ENCODE assay signal across 36 cellular contexts in the genomic region with DNA sequence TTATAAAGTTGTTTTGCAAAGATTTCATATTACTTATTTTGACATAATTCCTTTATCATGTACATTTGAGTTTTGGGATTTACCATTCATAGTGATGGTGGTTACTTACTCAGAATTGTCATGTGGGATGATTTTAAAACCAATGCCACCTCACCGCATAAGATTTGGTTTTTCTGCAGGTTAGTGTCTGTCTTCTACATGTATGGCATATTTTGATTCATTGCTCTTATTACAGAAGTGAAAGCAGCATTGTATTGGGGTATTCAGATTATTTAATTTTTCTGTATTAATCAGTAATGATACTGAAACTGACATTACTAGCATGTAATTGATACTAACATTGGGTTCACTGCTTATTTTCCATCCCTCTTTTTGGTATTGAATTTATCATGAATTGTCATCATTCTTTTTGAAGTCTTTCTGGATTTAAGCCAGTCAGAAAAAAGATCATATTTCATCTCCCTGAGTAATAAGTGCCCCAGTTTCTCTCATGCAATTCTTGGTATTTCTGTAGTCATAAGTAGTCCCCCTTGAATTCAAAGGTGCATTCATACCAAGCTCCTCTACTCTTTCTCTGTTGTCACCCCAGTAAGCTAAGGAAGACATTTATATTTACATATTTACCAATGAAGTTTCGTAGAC.
A peak's percentile ranks its signal among the peaks of the same experiment; 100 is the strongest.
DNase-seq lines count a peak whose midpoint lies in the region; ATAC-seq and TF ChIP-seq lines count a peak whose summit lies in the region.
"Had no signal": no experiment of that assay in that cellular context is flagged by ENCODE, and none has a peak within 500 bp of the region (broad histone marks: within the 10 kb centered on the region; RNA-seq: fewer than 3 reads in every experiment).

No MANE protein-coding gene starts in this region.

- peak overlapping the region; percentile 22 for H3K27ac Mint-ChIP-seq in activated T-cell treated with anti-CD3 and anti-CD28 coated beads, Interleukin-2, amount 50 U/mL, for 24 hours
- H3K27ac Mint-ChIP-seq in stimulated activated effector memory CD8-positive, alpha-beta T cell treated with anti-CD3 and anti-CD28 coated beads, Interleukin-12 subunit alpha, Interleukin-12 subunit beta, amount 100 ng/mL, for 72 hours, result no peak overlapping the region
- H3K27ac Mint-ChIP-seq: activated CD4-positive, alpha-beta memory T cell treated with anti-CD3 and anti-CD28 coated beads for 36 hours; CD4-positive, alpha-beta memory T cell; naive thymus-derived CD4-positive, alpha-beta T cell; T-helper 1 cell treated with Interleukin-12 subunit alpha and Interleukin-12 subunit beta and Interleukin-4 antibody, amounts not matched to agents 30 μg/mL and 1 μg/mL, for 36 hours had no signal

- H3K4me3 Mint-ChIP-seq in activated T-cell treated with anti-CD3 and anti-CD28 coated beads, Interleukin-2, amount 50 U/mL, for 24 hours, result no peak overlapping the region
- no peak overlapping the region for H3K4me3 Mint-ChIP-seq in stimulated activated effector memory CD8-positive, alpha-beta T cell treated with anti-CD3 and anti-CD28 coated beads, Interleukin-12 subunit alpha, Interleukin-12 subunit beta, amount 100 ng/mL, for 72 hours
- H3K4me3 Mint-ChIP-seq: activated CD4-positive, alpha-beta memory T cell treated with anti-CD3 and anti-CD28 coated beads for 36 hours; CD4-positive, alpha-beta memory T cell; naive thymus-derived CD4-positive, alpha-beta T cell; T-helper 1 cell treated with Interleukin-12 subunit alpha and Interleukin-12 subunit beta and Interleukin-4 antibody, amounts not matched to agents 30 μg/mL and 1 μg/mL, for 36 hours had no signal

- no peaks in the 10 kb centered on the region for H3K36me3 ChIP-seq in adipocyte (ENCODE audit: control insufficient read depth, insufficient read depth, low read length, severe bottlenecking)
- H3K36me3 ChIP-seq: heart right ventricle, neutrophil, right atrium auricular region, stomach, thyroid gland, uterus had no signal

- H3K9me3 ChIP-seq in adipocyte (ENCODE audit: control insufficient read depth, low read length), result no peaks in the 10 kb centered on the region
- H3K9me3 ChIP-seq: body of pancreas, heart right ventricle, neutrophil, right atrium auricular region, stomach, thyroid gland, uterus had no signal

- TF ChIP-seq RAD21 in Ishikawa (IDR thresholded peaks at IDR 0.05; ENCODE audit: low read depth), result no peak

- H3K4me1 Mint-ChIP-seq in activated T-cell treated with anti-CD3 and anti-CD28 coated beads, Interleukin-2, amount 50 U/mL, for 24 hours (ENCODE audit: low read depth), result peaks cover 19% of the 10 kb centered on the region
- H3K4me1 Mint-ChIP-seq in stimulated activated effector memory CD8-positive, alpha-beta T cell treated with anti-CD3 and anti-CD28 coated beads, Interleukin-12 subunit alpha, Interleukin-12 subunit beta, amount 100 ng/mL, for 72 hours, result peaks cover 19% of the 10 kb centered on the region
- H3K4me1 Mint-ChIP-seq: CD4-positive, alpha-beta memory T cell had no signal

- H3K9me3 Mint-ChIP-seq in activated T-cell treated with anti-CD3 and anti-CD28 coated beads, Interleukin-2, amount 50 U/mL, for 24 hours, result no peaks in the 10 kb centered on the region
- H3K9me3 Mint-ChIP-seq in stimulated activated effector memory CD8-positive, alpha-beta T cell treated with anti-CD3 and anti-CD28 coated beads, Interleukin-12 subunit alpha, Interleukin-12 subunit beta, amount 100 ng/mL, for 72 hours, result no peaks in the 10 kb centered on the region
- H3K9me3 Mint-ChIP-seq: activated CD4-positive, alpha-beta memory T cell treated with anti-CD3 and anti-CD28 coated beads for 36 hours; CD4-positive, alpha-beta memory T cell; T-helper 1 cell treated with Interleukin-12 subunit alpha and Interleukin-12 subunit beta and Interleukin-4 antibody, amounts not matched to agents 30 μg/mL and 1 μg/mL, for 36 hours had no signal

- ATAC-seq in stimulated activated effector memory CD8-positive, alpha-beta T cell treated with anti-CD3 and anti-CD28 coated beads, Interleukin-12 subunit alpha, Interleukin-12 subunit beta, amount 100 ng/mL, for 72 hours, result peak; percentile 82
- ATAC-seq in GM21717 (IDR thresholded peaks at IDR 0.05; ENCODE audit: unreplicated experiment) (no peak), HG02623 (IDR thresholded peaks at IDR 0.05; ENCODE audit: unreplicated experiment) (no peak)
- ATAC-seq: body of pancreas; esophagus mucosa; heart right ventricle; naive thymus-derived CD4-positive, alpha-beta T cell had no signal

- H3K4me1 ChIP-seq in adipocyte (ENCODE audit: control insufficient read depth, insufficient read depth, low read length), result peaks cover 5% of the 10 kb centered on the region
- H3K4me1 ChIP-seq: body of pancreas, heart right ventricle, right atrium auricular region, stomach, thyroid gland, uterus had no signal

- no peak for TF ChIP-seq EP300 in Ishikawa (IDR thresholded peaks at IDR 0.05; ENCODE audit: borderline replicate concordance)

- H3K9ac ChIP-seq in adipocyte (ENCODE audit: low read length), result no peak overlapping the region

- H3K27me3 Mint-ChIP-seq in activated T-cell treated with anti-CD3 and anti-CD28 coated beads, Interleukin-2, amount 50 U/mL, for 24 hours, result no peaks in the 10 kb centered on the region
- H3K27me3 Mint-ChIP-seq: activated CD4-positive, alpha-beta memory T cell treated with anti-CD3 and anti-CD28 coated beads for 36 hours; CD4-positive, alpha-beta memory T cell; naive thymus-derived CD4-positive, alpha-beta T cell had no signal

- DNase-seq in activated T-cell treated with anti-CD3 and anti-CD28 coated beads, Interleukin-2, amount 50 U/mL, for 24 hours, result no peak
- no peak for DNase-seq in activated T-cell treated with anti-CD3 and anti-CD28 coated beads for 4 hours
- peak; percentile 37 for DNase-seq in adipocyte (ENCODE audit: low read depth)
- DNase-seq in stimulated activated effector memory CD8-positive, alpha-beta T cell treated with anti-CD3 and anti-CD28 coated beads, Interleukin-12 subunit alpha, Interleukin-12 subunit beta, amount 100 ng/mL, for 72 hours (ENCODE audit: low spot score in 2 of 2), result no peak
- no peak for DNase-seq in NCI-H2107 (lab: John Stamatoyannopoulos, UW)
- DNase-seq: activated CD4-positive, alpha-beta memory T cell treated with anti-CD3 and anti-CD28 coated beads for 36 hours; activated CD4-positive, CD25-positive, alpha-beta regulatory T cell; activated CD8-positive, alpha-beta memory T cell treated with anti-CD3 and anti-CD28 coated beads, Interleukin-2, amount 50 U/mL, for 48 hours; AML-193; body of pancreas; CD4-positive, alpha-beta memory T cell; dermis blood vessel endothelial cell; EL; foreskin melanocyte; HCEC 1CT; heart right ventricle; IMR-90; midbrain; naive thymus-derived CD4-positive, alpha-beta T cell; NCI-H1092 treated with DMSO at 0.1 percent for 48 hours; NCI-H1694 treated with DMSO at 0.1 percent for 48 hours; NCI-H524 treated with DMSO at 0.1 percent for 48 hours; OCI-M1; posterior cingulate gyrus; stimulated activated CD4-positive, alpha-beta T cell treated with anti-CD3 and anti-CD28 coated beads, Interleukin-1b, Interleukin-23, amount 100 ng/mL, for 48 hours; stomach; thyroid gland; uterus had no signal

- H3K27me3 ChIP-seq in adipocyte (replicated peaks; ENCODE audit: control insufficient read depth, insufficient read depth, low read length), result no peaks in the 10 kb centered on the region
- H3K27me3 ChIP-seq: body of pancreas, heart right ventricle, neutrophil, right atrium auricular region, stomach, thyroid gland, uterus had no signal

- H3K36me3 Mint-ChIP-seq in activated T-cell treated with anti-CD3 and anti-CD28 coated beads, Interleukin-2, amount 50 U/mL, for 24 hours (ENCODE audit: low read depth), result peaks cover 5% of the 10 kb centered on the region
- no peaks in the 10 kb centered on the region for H3K36me3 Mint-ChIP-seq in stimulated activated effector memory CD8-positive, alpha-beta T cell treated with anti-CD3 and anti-CD28 coated beads, Interleukin-12 subunit alpha, Interleukin-12 subunit beta, amount 100 ng/mL, for 72 hours
- H3K36me3 Mint-ChIP-seq: activated CD4-positive, alpha-beta memory T cell treated with anti-CD3 and anti-CD28 coated beads for 36 hours had no signal

- no peak overlapping the region for H3K4me3 ChIP-seq in adipocyte (ENCODE audit: low read length)
- H3K4me3 ChIP-seq: body of pancreas, heart right ventricle, right atrium auricular region, smooth muscle cell, stomach, thyroid gland, uterus had no signal

TF ChIP-seq in Ishikawa, 13 proteins besides CTCF, POLR2A, EP300 and RAD21 (continues in another document):
- no peak for TF ChIP-seq ZBTB7A (IDR thresholded peaks at IDR 0.05; ENCODE audit: low read depth)
- TF ChIP-seq, protein P1, sequence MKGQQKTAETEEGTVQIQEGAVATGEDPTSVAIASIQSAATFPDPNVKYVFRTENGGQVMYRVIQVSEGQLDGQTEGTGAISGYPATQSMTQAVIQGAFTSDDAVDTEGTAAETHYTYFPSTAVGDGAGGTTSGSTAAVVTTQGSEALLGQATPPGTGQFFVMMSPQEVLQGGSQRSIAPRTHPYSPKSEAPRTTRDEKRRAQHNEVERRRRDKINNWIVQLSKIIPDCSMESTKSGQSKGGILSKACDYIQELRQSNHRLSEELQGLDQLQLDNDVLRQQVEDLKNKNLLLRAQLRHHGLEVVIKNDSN (IDR thresholded peaks at IDR 0.05), result no peak
- no peak for TF ChIP-seq TAF1 (IDR thresholded peaks at IDR 0.05; ENCODE audit: low read depth)
- TF ChIP-seq NFIC (IDR thresholded peaks at IDR 0.05), result peak; percentile 38; the same call in 1 of the 2 replicates
- TF ChIP-seq, protein P2, sequence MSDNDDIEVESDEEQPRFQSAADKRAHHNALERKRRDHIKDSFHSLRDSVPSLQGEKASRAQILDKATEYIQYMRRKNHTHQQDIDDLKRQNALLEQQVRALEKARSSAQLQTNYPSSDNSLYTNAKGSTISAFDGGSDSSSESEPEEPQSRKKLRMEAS (IDR thresholded peaks at IDR 0.05), result no peak
